1 cellular context compared by ENCODE assay signal in the genomic region with DNA sequence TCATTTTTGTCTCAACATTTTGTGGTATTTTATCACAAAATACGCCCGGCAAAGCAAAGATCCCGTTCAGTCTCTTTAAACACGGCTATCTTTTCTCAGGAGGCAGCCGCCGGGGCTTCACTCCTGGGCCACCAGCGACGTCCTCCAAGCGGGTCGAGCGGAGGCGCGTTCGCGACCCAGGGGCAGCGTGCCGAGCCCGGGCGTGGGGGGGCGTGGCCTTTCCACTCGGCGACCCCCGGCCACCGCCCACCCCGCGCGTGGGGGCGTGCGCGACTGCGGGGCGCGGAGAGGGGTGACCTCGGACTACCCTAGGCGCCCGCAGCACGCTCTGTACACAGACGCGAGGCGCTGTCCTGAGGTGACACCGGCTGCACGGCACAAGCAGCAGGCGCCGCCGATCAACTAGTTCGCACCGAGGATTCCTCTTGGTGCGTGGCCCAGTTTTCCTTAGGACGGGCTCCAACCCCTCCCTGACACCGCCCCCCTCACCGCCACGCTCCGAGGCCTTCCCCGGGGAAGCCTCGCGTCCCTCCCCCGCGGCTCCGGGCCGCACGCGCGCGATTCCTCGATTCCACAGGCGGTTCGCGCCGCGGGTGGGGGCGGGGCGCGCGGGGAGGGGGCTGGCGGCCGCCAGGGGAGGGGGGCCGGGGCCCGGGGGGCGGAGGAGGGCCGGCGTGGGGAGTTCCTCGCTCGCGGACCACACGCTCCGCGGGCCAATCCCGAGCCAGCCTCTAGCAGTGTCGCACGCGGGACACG.
TF ChIP-seq lines count a peak whose summit lies in the region.

No MANE protein-coding gene starts in this region.

TF ChIP-seq in HepG2, 621 proteins besides CTCF, POLR2A, EP300 and RAD21 (continued from another document and continues in another):
- TF ChIP-seq, protein P1, sequence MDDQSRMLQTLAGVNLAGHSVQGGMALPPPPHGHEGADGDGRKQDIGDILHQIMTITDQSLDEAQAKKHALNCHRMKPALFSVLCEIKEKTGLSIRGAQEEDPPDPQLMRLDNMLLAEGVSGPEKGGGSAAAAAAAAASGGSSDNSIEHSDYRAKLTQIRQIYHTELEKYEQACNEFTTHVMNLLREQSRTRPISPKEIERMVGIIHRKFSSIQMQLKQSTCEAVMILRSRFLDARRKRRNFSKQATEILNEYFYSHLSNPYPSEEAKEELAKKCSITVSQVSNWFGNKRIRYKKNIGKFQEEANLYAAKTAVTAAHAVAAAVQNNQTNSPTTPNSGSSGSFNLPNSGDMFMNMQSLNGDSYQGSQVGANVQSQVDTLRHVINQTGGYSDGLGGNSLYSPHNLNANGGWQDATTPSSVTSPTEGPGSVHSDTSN (CRISPR knock-in tag; IDR thresholded peaks at IDR 0.05; ENCODE audit: borderline replicate concordance) = 0 out of 2 replicates have a peak, but pooled peaks have one; percentile 5
- TF ChIP-seq ZNF660 (CRISPR knock-in tag; IDR thresholded peaks at IDR 0.05; ENCODE audit: borderline replicate concordance, low read depth) (no peak), RAD51 (IDR thresholded peaks at IDR 0.05; ENCODE audit: borderline replicate concordance) (no peak), ZNF225 (CRISPR knock-in tag; IDR thresholded peaks at IDR 0.05) (peak; percentile 81), ZNF713 (CRISPR knock-in tag; IDR thresholded peaks at IDR 0.05) (peak; percentile 84; the same call in 1 of the 2 replicates), EHMT2 (IDR thresholded peaks at IDR 0.05; ENCODE audit: borderline replicate concordance, low read depth, low read length) (no peak), RBAK (CRISPR knock-in tag; IDR thresholded peaks at IDR 0.05) (no peak), ZNF3 (CRISPR knock-in tag; IDR thresholded peaks at IDR 0.05) (no peak), CEBPG (CRISPR knock-in tag; IDR thresholded peaks at IDR 0.05) (no peak), SCMH1 (CRISPR knock-in tag; IDR thresholded peaks at IDR 0.05; ENCODE audit: borderline replicate concordance) (no peak), TMF1 (CRISPR knock-in tag; IDR thresholded peaks at IDR 0.05; ENCODE audit: low read depth) (peak; percentile 87), JARID2 (CRISPR knock-in tag; IDR thresholded peaks at IDR 0.05; ENCODE audit: insufficient replicate concordance) (no peak), SMAD1 (CRISPR knock-in tag; IDR thresholded peaks at IDR 0.05; ENCODE audit: borderline replicate concordance, low read depth) (0 out of 2 replicates have a peak, but pooled peaks have one; percentile 42), PAX8 (CRISPR knock-in tag; IDR thresholded peaks at IDR 0.05; ENCODE audit: borderline replicate concordance) (peak; percentile 81; the same call in 1 of the 2 replicates), PAWR (CRISPR knock-in tag; IDR thresholded peaks at IDR 0.05; ENCODE audit: borderline replicate concordance) (no peak), RXRB (CRISPR knock-in tag; IDR thresholded peaks at IDR 0.05; ENCODE audit: borderline replicate concordance) (peak; percentile 90), GATAD2A (CRISPR knock-in tag; IDR thresholded peaks at IDR 0.05) (peak; percentile 9; the same call in 1 of the 2 replicates), ZNF331 (CRISPR knock-in tag; IDR thresholded peaks at IDR 0.05) (0 out of 2 replicates have a peak, but pooled peaks have one; percentile 10), ZBTB3 (CRISPR knock-in tag; IDR thresholded peaks at IDR 0.05; ENCODE audit: borderline replicate concordance, low read depth) (no peak), ZBTB38 (CRISPR knock-in tag; IDR thresholded peaks at IDR 0.05) (peak; percentile 50; the same call in 1 of the 2 replicates), NAIF1 (CRISPR knock-in tag; IDR thresholded peaks at IDR 0.05; ENCODE audit: borderline replicate concordance) (no peak), ZNF484 (CRISPR knock-in tag; IDR thresholded peaks at IDR 0.05; ENCODE audit: borderline replicate concordance, low read depth) (no peak), ZMYM3 (CRISPR knock-in tag; IDR thresholded peaks at IDR 0.05) (no peak), ZNF44 (CRISPR knock-in tag; IDR thresholded peaks at IDR 0.05) (no peak), BCL6 (CRISPR knock-in tag; IDR thresholded peaks at IDR 0.05) (peak; percentile 20; the same call in 1 of the 2 replicates), NFYB (CRISPR knock-in tag; IDR thresholded peaks at IDR 0.05) (no peak), DMAP1 (CRISPR knock-in tag; IDR thresholded peaks at IDR 0.05) (0 out of 2 replicates have a peak, but pooled peaks have one; percentile 53), MED1 (CRISPR knock-in tag; IDR thresholded peaks at IDR 0.05) (no peak), ZNF251 (CRISPR knock-in tag; IDR thresholded peaks at IDR 0.05) (no peak), PHF20 (CRISPR knock-in tag; IDR thresholded peaks at IDR 0.05) (0 out of 2 replicates have a peak, but pooled peaks have one; percentile 20)
- TF ChIP-seq, protein P2, sequence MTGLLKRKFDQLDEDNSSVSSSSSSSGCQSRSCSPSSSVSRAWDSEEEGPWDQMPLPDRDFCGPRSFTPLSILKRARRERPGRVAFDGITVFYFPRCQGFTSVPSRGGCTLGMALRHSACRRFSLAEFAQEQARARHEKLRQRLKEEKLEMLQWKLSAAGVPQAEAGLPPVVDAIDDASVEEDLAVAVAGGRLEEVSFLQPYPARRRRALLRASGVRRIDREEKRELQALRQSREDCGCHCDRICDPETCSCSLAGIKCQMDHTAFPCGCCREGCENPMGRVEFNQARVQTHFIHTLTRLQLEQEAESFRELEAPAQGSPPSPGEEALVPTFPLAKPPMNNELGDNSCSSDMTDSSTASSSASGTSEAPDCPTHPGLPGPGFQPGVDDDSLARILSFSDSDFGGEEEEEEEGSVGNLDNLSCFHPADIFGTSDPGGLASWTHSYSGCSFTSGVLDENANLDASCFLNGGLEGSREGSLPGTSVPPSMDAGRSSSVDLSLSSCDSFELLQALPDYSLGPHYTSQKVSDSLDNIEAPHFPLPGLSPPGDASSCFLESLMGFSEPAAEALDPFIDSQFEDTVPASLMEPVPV (CRISPR knock-in tag; IDR thresholded peaks at IDR 0.05) = peak; percentile 78; the same call in 1 of the 2 replicates
- TF ChIP-seq, protein P3, sequence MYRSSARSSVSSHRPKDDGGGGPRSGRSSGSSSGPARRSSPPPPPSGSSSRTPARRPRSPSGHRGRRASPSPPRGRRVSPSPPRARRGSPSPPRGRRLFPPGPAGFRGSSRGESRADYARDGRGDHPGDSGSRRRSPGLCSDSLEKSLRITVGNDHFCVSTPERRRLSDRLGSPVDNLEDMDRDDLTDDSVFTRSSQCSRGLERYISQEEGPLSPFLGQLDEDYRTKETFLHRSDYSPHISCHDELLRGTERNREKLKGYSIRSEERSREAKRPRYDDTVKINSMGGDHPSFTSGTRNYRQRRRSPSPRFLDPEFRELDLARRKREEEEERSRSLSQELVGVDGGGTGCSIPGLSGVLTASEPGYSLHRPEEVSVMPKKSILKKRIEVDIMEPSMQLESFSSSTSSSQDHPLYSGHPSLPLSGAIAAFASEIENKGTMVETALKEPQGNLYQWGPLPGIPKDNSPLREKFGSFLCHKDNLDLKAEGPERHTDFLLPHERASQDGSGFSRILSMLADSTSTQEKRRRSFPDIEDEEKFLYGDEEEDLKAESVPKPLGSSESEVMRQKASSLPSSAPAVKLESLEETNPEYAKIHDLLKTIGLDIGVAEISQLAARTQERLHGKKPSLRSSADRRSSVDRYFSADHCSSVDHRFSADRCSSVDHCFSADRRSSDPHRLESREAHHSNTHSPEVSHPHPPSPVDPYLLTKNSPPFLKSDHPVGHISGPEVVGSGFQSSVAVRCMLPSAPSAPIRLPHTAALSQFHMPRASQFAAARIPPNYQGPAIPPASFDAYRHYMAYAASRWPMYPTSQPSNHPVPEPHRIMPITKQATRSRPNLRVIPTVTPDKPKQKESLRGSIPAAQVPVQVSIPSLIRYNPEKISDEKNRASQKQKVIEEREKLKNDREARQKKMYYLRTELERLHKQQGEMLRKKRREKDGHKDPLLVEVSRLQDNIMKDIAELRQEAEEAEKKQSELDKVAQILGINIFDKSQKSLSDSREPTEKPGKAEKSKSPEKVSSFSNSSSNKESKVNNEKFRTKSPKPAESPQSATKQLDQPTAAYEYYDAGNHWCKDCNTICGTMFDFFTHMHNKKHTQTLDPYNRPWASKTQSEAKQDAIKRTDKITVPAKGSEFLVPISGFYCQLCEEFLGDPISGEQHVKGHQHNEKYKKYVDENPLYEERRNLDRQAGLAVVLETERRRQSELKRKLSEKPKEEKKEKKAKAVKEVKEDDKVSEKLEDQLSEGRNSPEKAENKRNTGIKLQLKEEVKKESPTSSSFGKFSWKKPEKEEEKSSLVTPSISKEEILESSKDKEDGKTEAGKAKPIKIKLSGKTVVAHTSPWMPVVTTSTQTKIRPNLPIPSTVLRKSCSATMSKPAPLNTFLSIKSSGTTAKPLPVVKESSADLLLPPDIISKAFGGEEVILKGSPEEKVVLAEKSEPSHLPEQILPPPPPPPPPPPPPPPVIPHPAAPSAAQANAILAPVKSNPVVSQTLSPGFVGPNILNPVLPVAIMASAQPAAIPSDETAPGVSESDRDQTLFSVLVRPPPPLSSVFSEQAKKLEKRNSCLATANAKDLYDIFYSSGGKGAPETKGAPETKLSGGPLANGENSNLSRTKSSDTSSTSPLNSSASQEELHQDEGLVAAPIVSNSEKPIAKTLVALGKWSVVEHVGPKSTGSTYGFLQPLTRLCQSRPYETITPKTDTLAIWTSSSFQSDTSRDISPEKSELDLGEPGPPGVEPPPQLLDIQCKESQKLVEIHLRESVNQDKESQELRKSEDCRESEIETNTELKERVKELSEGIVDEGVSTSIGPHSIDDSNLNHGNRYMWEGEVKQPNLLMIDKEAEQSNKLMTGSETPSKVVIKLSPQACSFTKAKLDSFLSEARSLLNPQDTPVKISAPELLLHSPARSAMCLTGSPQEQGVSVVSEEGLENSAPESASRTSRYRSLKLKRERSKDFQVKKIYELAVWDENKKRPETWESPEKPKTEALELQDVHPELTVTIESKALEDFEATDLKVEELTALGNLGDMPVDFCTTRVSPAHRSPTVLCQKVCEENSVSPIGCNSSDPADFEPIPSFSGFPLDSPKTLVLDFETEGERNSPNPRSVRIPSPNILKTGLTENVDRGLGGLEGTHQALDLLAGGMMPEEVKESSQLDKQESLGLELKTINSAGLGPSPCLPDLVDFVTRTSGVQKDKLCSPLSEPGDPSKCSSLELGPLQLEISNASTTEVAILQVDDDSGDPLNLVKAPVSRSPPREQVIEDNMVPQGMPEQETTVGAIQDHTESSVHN (CRISPR knock-in tag; IDR thresholded peaks at IDR 0.05) = no peak
- TF ChIP-seq, protein P4, sequence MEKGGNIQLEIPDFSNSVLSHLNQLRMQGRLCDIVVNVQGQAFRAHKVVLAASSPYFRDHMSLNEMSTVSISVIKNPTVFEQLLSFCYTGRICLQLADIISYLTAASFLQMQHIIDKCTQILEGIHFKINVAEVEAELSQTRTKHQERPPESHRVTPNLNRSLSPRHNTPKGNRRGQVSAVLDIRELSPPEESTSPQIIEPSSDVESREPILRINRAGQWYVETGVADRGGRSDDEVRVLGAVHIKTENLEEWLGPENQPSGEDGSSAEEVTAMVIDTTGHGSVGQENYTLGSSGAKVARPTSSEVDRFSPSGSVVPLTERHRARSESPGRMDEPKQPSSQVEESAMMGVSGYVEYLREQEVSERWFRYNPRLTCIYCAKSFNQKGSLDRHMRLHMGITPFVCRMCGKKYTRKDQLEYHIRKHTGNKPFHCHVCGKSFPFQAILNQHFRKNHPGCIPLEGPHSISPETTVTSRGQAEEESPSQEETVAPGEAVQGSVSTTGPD (CRISPR knock-in tag; IDR thresholded peaks at IDR 0.05) = no peak
- TF ChIP-seq, protein P5, sequence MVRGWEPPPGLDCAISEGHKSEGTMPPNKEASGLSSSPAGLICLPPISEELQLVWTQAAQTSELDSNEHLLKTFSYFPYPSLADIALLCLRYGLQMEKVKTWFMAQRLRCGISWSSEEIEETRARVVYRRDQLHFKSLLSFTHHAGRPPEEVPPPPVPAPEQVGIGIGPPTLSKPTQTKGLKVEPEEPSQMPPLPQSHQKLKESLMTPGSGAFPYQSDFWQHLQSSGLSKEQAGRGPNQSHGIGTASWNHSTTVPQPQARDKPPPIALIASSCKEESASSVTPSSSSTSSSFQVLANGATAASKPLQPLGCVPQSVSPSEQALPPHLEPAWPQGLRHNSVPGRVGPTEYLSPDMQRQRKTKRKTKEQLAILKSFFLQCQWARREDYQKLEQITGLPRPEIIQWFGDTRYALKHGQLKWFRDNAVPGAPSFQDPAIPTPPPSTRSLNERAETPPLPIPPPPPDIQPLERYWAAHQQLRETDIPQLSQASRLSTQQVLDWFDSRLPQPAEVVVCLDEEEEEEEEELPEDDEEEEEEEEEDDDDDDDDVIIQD (CRISPR knock-in tag; IDR thresholded peaks at IDR 0.05; ENCODE audit: low read depth) = no peak
- TF ChIP-seq, protein P6, sequence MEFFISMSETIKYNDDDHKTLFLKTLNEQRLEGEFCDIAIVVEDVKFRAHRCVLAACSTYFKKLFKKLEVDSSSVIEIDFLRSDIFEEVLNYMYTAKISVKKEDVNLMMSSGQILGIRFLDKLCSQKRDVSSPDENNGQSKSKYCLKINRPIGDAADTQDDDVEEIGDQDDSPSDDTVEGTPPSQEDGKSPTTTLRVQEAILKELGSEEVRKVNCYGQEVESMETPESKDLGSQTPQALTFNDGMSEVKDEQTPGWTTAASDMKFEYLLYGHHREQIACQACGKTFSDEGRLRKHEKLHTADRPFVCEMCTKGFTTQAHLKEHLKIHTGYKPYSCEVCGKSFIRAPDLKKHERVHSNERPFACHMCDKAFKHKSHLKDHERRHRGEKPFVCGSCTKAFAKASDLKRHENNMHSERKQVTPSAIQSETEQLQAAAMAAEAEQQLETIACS (CRISPR knock-in tag; IDR thresholded peaks at IDR 0.05) = no peak
- TF ChIP-seq, protein P7, sequence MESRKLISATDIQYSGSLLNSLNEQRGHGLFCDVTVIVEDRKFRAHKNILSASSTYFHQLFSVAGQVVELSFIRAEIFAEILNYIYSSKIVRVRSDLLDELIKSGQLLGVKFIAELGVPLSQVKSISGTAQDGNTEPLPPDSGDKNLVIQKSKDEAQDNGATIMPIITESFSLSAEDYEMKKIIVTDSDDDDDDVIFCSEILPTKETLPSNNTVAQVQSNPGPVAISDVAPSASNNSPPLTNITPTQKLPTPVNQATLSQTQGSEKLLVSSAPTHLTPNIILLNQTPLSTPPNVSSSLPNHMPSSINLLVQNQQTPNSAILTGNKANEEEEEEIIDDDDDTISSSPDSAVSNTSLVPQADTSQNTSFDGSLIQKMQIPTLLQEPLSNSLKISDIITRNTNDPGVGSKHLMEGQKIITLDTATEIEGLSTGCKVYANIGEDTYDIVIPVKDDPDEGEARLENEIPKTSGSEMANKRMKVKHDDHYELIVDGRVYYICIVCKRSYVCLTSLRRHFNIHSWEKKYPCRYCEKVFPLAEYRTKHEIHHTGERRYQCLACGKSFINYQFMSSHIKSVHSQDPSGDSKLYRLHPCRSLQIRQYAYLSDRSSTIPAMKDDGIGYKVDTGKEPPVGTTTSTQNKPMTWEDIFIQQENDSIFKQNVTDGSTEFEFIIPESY (CRISPR knock-in tag; IDR thresholded peaks at IDR 0.05) = no peak
- TF ChIP-seq, protein P8, sequence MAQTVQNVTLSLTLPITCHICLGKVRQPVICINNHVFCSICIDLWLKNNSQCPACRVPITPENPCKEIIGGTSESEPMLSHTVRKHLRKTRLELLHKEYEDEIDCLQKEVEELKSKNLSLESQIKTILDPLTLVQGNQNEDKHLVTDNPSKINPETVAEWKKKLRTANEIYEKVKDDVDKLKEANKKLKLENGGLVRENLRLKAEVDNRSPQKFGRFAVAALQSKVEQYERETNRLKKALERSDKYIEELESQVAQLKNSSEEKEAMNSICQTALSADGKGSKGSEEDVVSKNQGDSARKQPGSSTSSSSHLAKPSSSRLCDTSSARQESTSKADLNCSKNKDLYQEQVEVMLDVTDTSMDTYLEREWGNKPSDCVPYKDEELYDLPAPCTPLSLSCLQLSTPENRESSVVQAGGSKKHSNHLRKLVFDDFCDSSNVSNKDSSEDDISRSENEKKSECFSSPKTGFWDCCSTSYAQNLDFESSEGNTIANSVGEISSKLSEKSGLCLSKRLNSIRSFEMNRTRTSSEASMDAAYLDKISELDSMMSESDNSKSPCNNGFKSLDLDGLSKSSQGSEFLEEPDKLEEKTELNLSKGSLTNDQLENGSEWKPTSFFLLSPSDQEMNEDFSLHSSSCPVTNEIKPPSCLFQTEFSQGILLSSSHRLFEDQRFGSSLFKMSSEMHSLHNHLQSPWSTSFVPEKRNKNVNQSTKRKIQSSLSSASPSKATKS (CRISPR knock-in tag; IDR thresholded peaks at IDR 0.05) = no peak
